Comparison of ENCODE assay signal across 19 cellular contexts in genomic region chr7:102251531-102252372, GRCh38. TPM values are rescaled to one million over a fixed set of nuclear protein-coding genes. Genes with fewer than 3 reads are reported as not detected.
DNase-seq lines count a peak whose midpoint lies in the region; ATAC-seq and TF ChIP-seq lines count a peak whose summit lies in the region.
"Had no signal": no experiment of that assay in that cellular context is flagged by ENCODE, and none has a peak within 500 bp of the region (broad histone marks: within the 10 kb centered on the region; RNA-seq: fewer than 3 reads in every experiment).

No MANE protein-coding gene starts in this region.

- H3K27ac Mint-ChIP-seq in Caco-2 (ENCODE audit: unreplicated experiment) (no peak overlapping the region), T-helper 17 cell (no peak overlapping the region), neural progenitor cell (no peak overlapping the region)
- H3K27ac Mint-ChIP-seq: T-helper 2 cell treated with Interferon-gamma antibody and Interleukin-4, amounts not matched to agents 5 μg/mL and 100 μg/mL, for 36 hours had no signal

- H3K36me3 Mint-ChIP-seq in Caco-2 (ENCODE audit: insufficient read depth, unreplicated experiment): peaks cover 62% of the 10 kb centered on the region
- H3K36me3 Mint-ChIP-seq in T-helper 17 cell (ENCODE audit: low read depth): peaks cover 3% of the 10 kb centered on the region
- peaks cover 9% of the 10 kb centered on the region for H3K36me3 Mint-ChIP-seq in neural progenitor cell

- POLR2A ChIA-PET in Caco-2 (lab: Charles Lee): no interaction called here
- POLR2A ChIA-PET in HEK293 (lab: Yijun Ruan, JAX): no interaction called here

- H3K27ac ChIP-seq in HEK293 (ENCODE audit: extremely low read depth, low read depth, low read length) (no peak overlapping the region), neural progenitor cell (peak overlapping the region; percentile 92)
- H3K27ac ChIP-seq: A549, SJCRH30 had no signal

- no peak overlapping the region for H3K9ac ChIP-seq in neural progenitor cell

- no peaks in the 10 kb centered on the region for H3K9me3 ChIP-seq in Caco-2
- no peaks in the 10 kb centered on the region for H3K9me3 ChIP-seq in HEK293 (ENCODE audit: control insufficient read depth, insufficient read depth, low read depth, low read length)
- H3K9me3 ChIP-seq in T-helper 17 cell (ENCODE audit: control insufficient read depth, low read length, poor library complexity, severe bottlenecking): no peaks in the 10 kb centered on the region
- no peaks in the 10 kb centered on the region for H3K9me3 ChIP-seq in neural progenitor cell (ENCODE audit: low read depth)
- H3K9me3 ChIP-seq: A549, SJCRH30 had no signal

- no peak overlapping the region for H2AFZ ChIP-seq in neural progenitor cell (replicated peaks)

- H3K4me1 ChIP-seq in Caco-2 (no peaks in the 10 kb centered on the region), HEK293 (ENCODE audit: control insufficient read depth, insufficient read depth, low read length) (no peaks in the 10 kb centered on the region), neural progenitor cell (peaks cover 61% of the 10 kb centered on the region)
- H3K4me1 ChIP-seq: A549 had no signal

- TSS peak; percentile 7 for BruUV-seq in Caco-2 (replicated peaks; lab: Mats Ljungman, UMichigan)

- H3K4me3 ChIP-seq in Caco-2 (ENCODE audit: low read depth, low read length): no peak overlapping the region
- H3K4me3 ChIP-seq in HEK293 (ENCODE audit: low read depth, low read length): no peak overlapping the region
- H3K4me3 ChIP-seq in neural progenitor cell: no peak overlapping the region
- H3K4me3 ChIP-seq: A549, SJCRH30 had no signal

- H3K4me3 Mint-ChIP-seq in Caco-2 (ENCODE audit: unreplicated experiment) (no peak overlapping the region), T-helper 17 cell (peak overlapping the region; percentile 12), neural progenitor cell (peak overlapping the region; percentile 9)
- H3K4me3 Mint-ChIP-seq: CD8-positive, alpha-beta memory T cell; T-helper 2 cell treated with Interferon-gamma antibody and Interleukin-4, amounts not matched to agents 5 μg/mL and 100 μg/mL, for 36 hours had no signal

- ATAC-seq in T-helper 17 cell: no peak
- ATAC-seq: A549 had no signal

- peak overlapping the region; percentile 41 for H3K4me2 ChIP-seq in neural progenitor cell
- H3K4me2 ChIP-seq: A549 had no signal

- H3F3A ChIP-seq in neural progenitor cell (ENCODE audit: low read depth): peaks cover 37% of the 10 kb centered on the region

- no peaks in the 10 kb centered on the region for H3K79me2 ChIP-seq in neural progenitor cell (ENCODE audit: low read depth)

- no peaks in the 10 kb centered on the region for H3K27me3 ChIP-seq in Caco-2 (replicated peaks; ENCODE audit: control insufficient read depth, insufficient read depth, low read length)
- H3K27me3 ChIP-seq in neural progenitor cell: no peaks in the 10 kb centered on the region
- H3K27me3 ChIP-seq: SJCRH30 had no signal

- DNase-seq in Caco-2 (no peak), T-helper 17 cell (no peak), neural progenitor cell (ENCODE audit: low spot score) (peak; percentile 73), HK-2 (ENCODE audit: unreplicated experiment) (no peak), HuH-7 (ENCODE audit: low spot score) (no peak), NCI-H1417 treated with DMSO at 0.1 percent for 48 hours (lab: John Stamatoyannopoulos, UW) (no peak), DMS79 treated with DMSO at 0.1 percent for 48 hours (lab: John Stamatoyannopoulos, UW) (no peak)
- DNase-seq: C1 segment of cervical spinal cord; CD8-positive, alpha-beta memory T cell; DND-41; GOT3; NCI-H1105 treated with DMSO at 0.1 percent for 48 hours; NCI-H187 treated with DMSO at 0.1 percent for 48 hours; NCI-H345; NCI-H524 treated with DMSO at 0.1 percent for 48 hours; SJCRH30 had no signal

- no peaks in the 10 kb centered on the region for H3K27me3 Mint-ChIP-seq in Caco-2 (ENCODE audit: insufficient read depth, unreplicated experiment)
- no peaks in the 10 kb centered on the region for H3K27me3 Mint-ChIP-seq in T-helper 17 cell
- peaks cover 4% of the 10 kb centered on the region for H3K27me3 Mint-ChIP-seq in neural progenitor cell (ENCODE audit: insufficient read depth, low read depth)
- H3K27me3 Mint-ChIP-seq: CD8-positive, alpha-beta memory T cell had no signal

- H3K9me3 Mint-ChIP-seq in Caco-2 (ENCODE audit: unreplicated experiment) (no peaks in the 10 kb centered on the region), neural progenitor cell (no peaks in the 10 kb centered on the region)
- H3K9me3 Mint-ChIP-seq: CD8-positive, alpha-beta memory T cell; T-helper 2 cell treated with Interferon-gamma antibody and Interleukin-4, amounts not matched to agents 5 μg/mL and 100 μg/mL, for 36 hours had no signal

- intact Hi-C loops in Caco-2 (cut with micrococcal nuclease; ENCODE audit: unreplicated experiment): no loop called here

- H3K4me1 Mint-ChIP-seq in Caco-2 (ENCODE audit: low read depth, unreplicated experiment) (no peaks in the 10 kb centered on the region), T-helper 17 cell (peaks cover 4% of the 10 kb centered on the region), neural progenitor cell (peaks cover 31% of the 10 kb centered on the region)
- H3K4me1 Mint-ChIP-seq: CD8-positive, alpha-beta memory T cell had no signal

- 0 out of 2 replicates have a peak, but pooled peaks cover 4% of the 10 kb centered on the region for H3K36me3 ChIP-seq in Caco-2 (ENCODE audit: control insufficient read depth, insufficient read depth, low read length)
- no peaks in the 10 kb centered on the region; a peak in 1 of 3 replicates for H3K36me3 ChIP-seq in HEK293 (ENCODE audit: control insufficient read depth in 2 of 2, insufficient read depth in 1 of 2, low read length in 2 of 2)
- H3K36me3 ChIP-seq in neural progenitor cell: no peaks in the 10 kb centered on the region

- H4K20me1 ChIP-seq in neural progenitor cell (ENCODE audit: low read depth): no peaks in the 10 kb centered on the region

- TF ChIP-seq CTCF in Caco-2 (IDR thresholded peaks at IDR 0.05; ENCODE audit: insufficient read depth in 1 of 2, low read depth in 1 of 2, low read length in 1 of 2, severe bottlenecking in 1 of 2, unreplicated experiment in 1 of 2) (no peak), HEK293 (tag by site-specific recombination; IDR thresholded peaks at IDR 0.05) (no peak), neural progenitor cell (IDR thresholded peaks at IDR 0.05) (peak; percentile 20)

- CTCF ChIA-PET in Caco-2 (lab: Charles Lee): interaction anchor here (0.5 kb wide), 1 partner anchor 22 kb away, joined by 3 read pairs; no protein-coding TSS in a partner anchor
- CTCF ChIA-PET in HEK293 (lab: Yijun Ruan, JAX): interaction anchor here (0.6 to 1.2 kb wide), 6 partner anchors 15 to 375 kb away, joined by 3 to 6 read pairs (median 4); no protein-coding TSS in a partner anchor

TF ChIP-seq in HEK293, 187 proteins besides CTCF, POLR2A, EP300 and RAD21:
- TF ChIP-seq SALL2 (tag by site-specific recombination; IDR thresholded peaks at IDR 0.05; ENCODE audit: borderline replicate concordance) (no peak), ZNF133 (tag by site-specific recombination; IDR thresholded peaks at IDR 0.05) (no peak), KLF1 (tag by site-specific recombination; IDR thresholded peaks at IDR 0.05) (no peak), ZNF280D (tag by site-specific recombination; IDR thresholded peaks at IDR 0.05) (no peak), GLIS1 (tag by site-specific recombination; IDR thresholded peaks at IDR 0.05) (no peak), ZIC2 (tag by site-specific recombination; IDR thresholded peaks at IDR 0.05) (0 out of 2 replicates have a peak, but pooled peaks have one; percentile 7), ZNF26 (tag by site-specific recombination; IDR thresholded peaks at IDR 0.05) (no peak)

RNA-seq across cellular contexts. Expression of gene SH2B2, which starts 34.9 kb away (rescaled TPM):
- 8.1 and 10.6 TPM in 2 replicates for total RNA-seq in Caco-2 (2022)
- 1 to 10 TPM; 2.0 to 2.1 TPM for total RNA-seq in T-helper 17 cell
- total RNA-seq in neural progenitor cell (ENCODE audit: low replicate concordance): 2.0 and 15.1 TPM in 2 replicates
